20 cellular contexts compared by ENCODE assay signal in the genomic region with DNA sequence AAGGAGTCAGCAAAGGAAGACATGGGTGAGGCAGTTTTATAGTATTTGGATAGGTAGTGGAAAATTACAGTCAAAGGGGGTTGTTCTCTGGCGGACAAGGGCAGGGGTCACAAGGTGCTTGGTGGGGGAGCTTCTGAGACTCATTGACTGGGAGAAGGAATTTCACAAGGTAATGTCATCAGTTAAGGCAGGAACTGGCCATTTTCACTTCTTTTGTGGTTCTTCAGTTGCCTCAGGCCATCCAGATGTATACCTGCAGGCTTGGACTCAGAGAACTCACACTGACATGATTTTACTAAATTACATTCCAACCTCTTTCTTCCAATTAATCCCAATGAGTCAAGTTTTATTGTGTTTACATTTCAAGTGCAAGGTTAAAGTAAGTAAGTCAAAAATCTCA.
"Had no signal": no experiment of that assay in that cellular context is flagged by ENCODE, and none has a peak within 500 bp of the region (broad histone marks: within the 10 kb centered on the region; RNA-seq: fewer than 3 reads in every experiment).

No MANE protein-coding gene starts in this region.

- H3K4me3 ChIP-seq: coronary artery, esophagus squamous epithelium, gastrocnemius medialis, pancreas, psoas muscle, thoracic aorta, upper lobe of left lung had no signal

- DNase-seq: activated CD4-positive, alpha-beta T cell treated with anti-CD3 and anti-CD28 coated beads for 36 hours; activated CD4-positive, alpha-beta T cell treated with anti-CD3 and anti-CD28 coated beads, Interleukin-2, amount 50 U/mL, for 48 hours; activated effector memory CD4-positive, alpha-beta T cell treated with Interleukin-2 at 50 U/mL for 16 hours; activated naive CD4-positive, alpha-beta T cell treated with anti-CD3 and anti-CD28 coated beads, Interleukin-2, amount 10 ng/mL, durations not matched to agents 7 days and 5 days; activated T-cell treated with anti-CD3 and anti-CD28 coated beads, Interleukin-2, amount 50 U/mL, for 48 hours; amygdala; esophagus squamous epithelium; gastrocnemius medialis; head of caudate nucleus; pancreas; psoas muscle; right cardiac atrium; stimulated activated CD4-positive, alpha-beta T cell treated with anti-CD3 and anti-CD28 coated beads, Interleukin-4, amount 100 ng/mL, for 24 hours; stimulated activated naive CD4-positive, alpha-beta T cell treated with Interleukin-2 at 50 U/mL for 16 hours; T-helper 9 cell; upper lobe of left lung had no signal

- H3K27ac ChIP-seq: coronary artery, esophagus squamous epithelium, gastrocnemius medialis, neutrophil, pancreas, psoas muscle, thoracic aorta, upper lobe of left lung had no signal

- H3K9me3 ChIP-seq: esophagus squamous epithelium, gastrocnemius medialis, neutrophil, pancreas, psoas muscle, thoracic aorta, upper lobe of left lung had no signal

- H3K4me1 ChIP-seq: esophagus squamous epithelium, gastrocnemius medialis, pancreas, psoas muscle, upper lobe of left lung had no signal

- FAIRE-seq: bronchial epithelial cell, pancreas had no signal

- H3K27me3 ChIP-seq: esophagus squamous epithelium, gastrocnemius medialis, neutrophil, pancreas, upper lobe of left lung had no signal

- H3K36me3 ChIP-seq: esophagus squamous epithelium, gastrocnemius medialis, neutrophil, pancreas, thoracic aorta, upper lobe of left lung had no signal

- ATAC-seq: activated CD4-positive, alpha-beta T cell treated with anti-CD3 and anti-CD28 coated beads for 36 hours; gastrocnemius medialis; pancreas; psoas muscle; right cardiac atrium had no signal
